Comparison of ENCODE assay signal across 13 cellular contexts in genomic region chr6:106751501-106752252, GRCh38.
DNase-seq lines count a peak whose midpoint lies in the region; ATAC-seq, FAIRE-seq and TF ChIP-seq lines count a peak whose summit lies in the region.
"Had no signal": no experiment of that assay in that cellular context is flagged by ENCODE, and none has a peak within 500 bp of the region (broad histone marks: within the 10 kb centered on the region; RNA-seq: fewer than 3 reads in every experiment).

No MANE protein-coding gene starts in this region.

- peak; percentile 65 for FAIRE-seq in HTR-8/SVneo (lab: Jason Lieb, UNC)
- FAIRE-seq: GM12878 had no signal

- ATAC-seq in right lobe of liver (peak; percentile 46 to 69 (median 68)), Right ventricle myocardium superior (ENCODE audit: poor library complexity) (no peak)
- ATAC-seq: activated CD8-positive, alpha-beta T cell treated with anti-CD3 and anti-CD28 coated beads, Interleukin-2, amount 10 ng/mL, durations not matched to agents 7 days and 5 days; GM12878; natural killer cell treated with Interleukin-12 subunit alpha and Interleukin-12 subunit beta and Interleukin-15 and Interleukin-18, amount 100 ng/mL, for 72 hours had no signal

- no peak for TF ChIP-seq EP300 in tibial nerve (IDR thresholded peaks at IDR 0.05)

- WGBS in right lobe of liver (ENCODE audit: insufficient coverage, low coverage, low lambda C conversion rate, missing lambda C conversion rate): 65% methylated on average over 4 of the region's 6 CpGs
- WGBS in tibial nerve, 2 donors: 76 to 79% methylated on average over 6 of the region's 6 CpGs

- intact Hi-C loops in right lobe of liver (cut with DNase I) (no loop called here), Right ventricle myocardium superior (cut with DNase I) (no loop called here)

- DNase-seq in COR-L47 (lab: John Stamatoyannopoulos, UW) (peak; percentile 57), HTR-8/SVneo (ENCODE audit: insufficient read length, low spot score) (peak; percentile 21), SHP77 (lab: John Stamatoyannopoulos, UW) (peak; percentile 95 to 96), right lobe of liver (peak in 1 of 3 donors; percentile 57), tibial nerve (ENCODE audit: low spot score in 2 of 2) (no peak), anterior cingulate cortex (lab: John Stamatoyannopoulos, UW) (no peak), Right ventricle myocardium superior (no peak)
- DNase-seq in activated CD8-positive, alpha-beta memory T cell treated with anti-CD3 and anti-CD28 coated beads, Interleukin-2, amount 50 U/mL, for 4 hours: no peak
- DNase-seq: activated CD8-positive, alpha-beta T cell treated with anti-CD3 and anti-CD28 coated beads, Interleukin-2, amount 10 ng/mL, durations not matched to agents 7 days and 5 days; activated naive CD8-positive, alpha-beta T cell treated with anti-CD3 and anti-CD28 coated beads for 36 hours; stimulated activated CD4-positive, alpha-beta T cell treated with anti-CD3 and anti-CD28 coated beads, Interleukin-15, amount 100 ng/mL, for 24 hours had no signal

- no peaks in the 10 kb centered on the region for H3K27me3 ChIP-seq in right lobe of liver
- no peaks in the 10 kb centered on the region for H3K27me3 ChIP-seq in tibial nerve

- H3K36me3 ChIP-seq in right lobe of liver (peaks cover 0 to 7% (median 0%) of the 10 kb centered on the region in 4 donors), tibial nerve (no peaks in the 10 kb centered on the region)

- TF ChIP-seq POLR2A in right lobe of liver (IDR thresholded peaks at IDR 0.05): peak; percentile 8
- TF ChIP-seq POLR2A in tibial nerve (IDR thresholded peaks at IDR 0.05): no peak

- H3K4me3 ChIP-seq in right lobe of liver: no peak overlapping the region
- H3K4me3 ChIP-seq in tibial nerve: no peak overlapping the region
- H3K4me3 ChIP-seq: GM12878 had no signal

- H3K27ac ChIP-seq in right lobe of liver (no peak overlapping the region), tibial nerve (no peak overlapping the region)

- H3K9me3 ChIP-seq in right lobe of liver: no peaks in the 10 kb centered on the region
- no peaks in the 10 kb centered on the region for H3K9me3 ChIP-seq in tibial nerve

- TF ChIP-seq CTCF in right lobe of liver (IDR thresholded peaks at IDR 0.05) (no peak), tibial nerve (IDR thresholded peaks at IDR 0.05) (no peak)

- H3K4me1 ChIP-seq in right lobe of liver (no peaks in the 10 kb centered on the region), tibial nerve (no peaks in the 10 kb centered on the region)

Comparison
In these comparisons a context has a peak if more than half of its experiments do, and no peak if none do; other contexts are left out.
1. DNase-seq: peak in COR-L47 (single experiment), HTR-8/SVneo (single experiment) and SHP77 (2 of 2); none in tibial nerve (0 of 2), anterior cingulate cortex (0 of 58), Right ventricle myocardium superior (single experiment) and activated CD8-positive, alpha-beta memory T cell treated with anti-CD3 and anti-CD28 coated beads, Interleukin-2, amount 50 U/mL, for 4 hours (single experiment).